Comparison of ENCODE assay signal across 23 cellular contexts in genomic region chr1:48371598-48371997, GRCh38.
DNase-seq lines count a peak whose midpoint lies in the region; ATAC-seq, FAIRE-seq and TF ChIP-seq lines count a peak whose summit lies in the region.
"Had no signal": no experiment of that assay in that cellular context is flagged by ENCODE, and none has a peak within 500 bp of the region (broad histone marks: within the 10 kb centered on the region; RNA-seq: fewer than 3 reads in every experiment).

No MANE protein-coding gene starts in this region.

- no peak overlapping the region for H2AFZ ChIP-seq in GM23338
- H2AFZ ChIP-seq in K562 (ENCODE audit: low read depth, low read length), result no peak overlapping the region
- H2AFZ ChIP-seq in osteoblast (ENCODE audit: low read length), result no peak overlapping the region

- FAIRE-seq in K562 (lab: Jason Lieb, UNC), result no peak
- FAIRE-seq: A204.1, GM12892, GM18507, H54, HTR-8/SVneo had no signal

- no peak overlapping the region for H3K4me3 Mint-ChIP-seq in GM23338
- H3K4me3 Mint-ChIP-seq: CD4-positive, CD25-positive, alpha-beta regulatory T cell; CD8-positive, alpha-beta memory T cell had no signal

- H3K9me3 ChIP-seq in K562 (replicated peaks; ENCODE audit: control insufficient read depth, insufficient read depth, low read depth, low read length) (no peaks in the 10 kb centered on the region; the same call in 1 of the 2 replicates), uterus (no peaks in the 10 kb centered on the region), osteoblast (ENCODE audit: low read depth, low read length) (no peaks in the 10 kb centered on the region)
- H3K9me3 ChIP-seq: BE2C had no signal

- no peak for TF ChIP-seq RAD21 in K562 (CRISPR knock-in tag; conservative IDR thresholded peaks at IDR 0.05 in 1 of 2, IDR thresholded peaks at IDR 0.05 in 1 of 2)

- H3F3A ChIP-seq in GM23338 (replicated peaks; ENCODE audit: low read depth), result no peaks in the 10 kb centered on the region

- POLR2A ChIA-PET in K562 (lab: Yijun Ruan, JAX), result interaction anchor here (0.6 kb wide), 1 partner anchor 1823 kb away, joined by 3 read pairs; no protein-coding TSS in a partner anchor

- WGBS in K562 (ENCODE audit: insufficient coverage, low coverage, missing lambda C conversion rate), result 9% methylated on average over 2 of the region's 2 CpGs

- BruUV-seq in K562 (replicated peaks; lab: Mats Ljungman, UMichigan), result no TSS peak

- TF ChIP-seq EP300 in K562 (IDR thresholded peaks at IDR 0.05; ENCODE audit: low read length), result no peak

- H3K4me3 ChIP-seq in GM23338, result no peak overlapping the region
- no peak overlapping the region for H3K4me3 ChIP-seq in HL-60 (replicated peaks; ENCODE audit: insufficient read depth, low read length)
- no peak overlapping the region for H3K4me3 ChIP-seq in K562
- H3K4me3 ChIP-seq in uterus, result no peak overlapping the region
- no peak overlapping the region for H3K4me3 ChIP-seq in osteoblast (ENCODE audit: insufficient read depth, low read length)

- no peaks in the 10 kb centered on the region for H3K4me1 Mint-ChIP-seq in GM23338
- H3K4me1 Mint-ChIP-seq: CD4-positive, CD25-positive, alpha-beta regulatory T cell; CD8-positive, alpha-beta memory T cell had no signal

- DNase-seq in GM23338 (ENCODE audit: low spot score), result peak; percentile 1
- DNase-seq in HL-60 (ENCODE audit: low read depth in 1 of 2, low spot score in 1 of 2), result peak; percentile 1 to 20
- DNase-seq in MV-4-11 (lab: John Stamatoyannopoulos, UW), result peak; percentile 56
- no peak for DNase-seq in K562 (ENCODE audit: extremely low read depth in 1 of 4, low spot score in 3 of 4)
- no peak for DNase-seq in uterus
- no peak for DNase-seq in NCI-H774 (lab: John Stamatoyannopoulos, UW)
- DNase-seq in osteoblast (ENCODE audit: insufficient read length, low spot score, missing footprints), result no peak
- DNase-seq: ACHN; BE2C; C1 segment of cervical spinal cord; CD4-positive, CD25-positive, alpha-beta regulatory T cell; CD8-positive, alpha-beta memory T cell; COR-L47; DMS153; DMS79; GDM1; HCEC 1CT had no signal

- H3K79me2 ChIP-seq in GM23338 (replicated peaks; ENCODE audit: insufficient read depth), result no peaks in the 10 kb centered on the region
- no peaks in the 10 kb centered on the region for H3K79me2 ChIP-seq in K562 (ENCODE audit: control insufficient read depth, insufficient read depth, low read length)
- H3K79me2 ChIP-seq in osteoblast (ENCODE audit: insufficient read depth, low read length), result no peaks in the 10 kb centered on the region

- no peaks in the 10 kb centered on the region for H3K9me1 ChIP-seq in K562 (ENCODE audit: control insufficient read depth, insufficient read depth, low read length)

- H3K4me2 ChIP-seq in GM23338 (no peak overlapping the region), K562 (ENCODE audit: insufficient read depth, low read length) (no peak overlapping the region), osteoblast (ENCODE audit: insufficient read depth, low read length) (no peak overlapping the region)

- CTCF ChIA-PET in K562 (lab: Yijun Ruan, JAX; ENCODE audit: low intra/inter-chr PET ratio), result no interaction called here

- peaks cover 63% of the 10 kb centered on the region for H3K36me3 Mint-ChIP-seq in GM23338 (ENCODE audit: low read depth)
- H3K36me3 Mint-ChIP-seq: CD4-positive, CD25-positive, alpha-beta regulatory T cell; CD8-positive, alpha-beta memory T cell had no signal

- peaks cover 2% of the 10 kb centered on the region for H3K27me3 Mint-ChIP-seq in GM23338 (ENCODE audit: insufficient read depth, low read depth, poor library complexity)
- H3K27me3 Mint-ChIP-seq: CD4-positive, CD25-positive, alpha-beta regulatory T cell had no signal

- peaks cover 24% of the 10 kb centered on the region for H3K36me3 ChIP-seq in GM23338 (ENCODE audit: insufficient read depth)
- H3K36me3 ChIP-seq in K562 (ENCODE audit: control insufficient read depth, insufficient read depth, low read length), result no peaks in the 10 kb centered on the region
- no peaks in the 10 kb centered on the region for H3K36me3 ChIP-seq in uterus
- no peaks in the 10 kb centered on the region for H3K36me3 ChIP-seq in osteoblast (ENCODE audit: insufficient read depth, low read length)
- H3K36me3 ChIP-seq: BE2C had no signal

- peaks cover 64% of the 10 kb centered on the region for H3K9me3 Mint-ChIP-seq in GM23338

- H3K27me3 ChIP-seq in GM23338 (ENCODE audit: insufficient read depth) (no peaks in the 10 kb centered on the region), HL-60 (ENCODE audit: insufficient read depth, poor library complexity, severe bottlenecking) (no peaks in the 10 kb centered on the region), K562 (ENCODE audit: control insufficient read depth in 2 of 2, insufficient read depth in 2 of 2, low read length in 2 of 2) (no peaks in the 10 kb centered on the region), uterus (no peaks in the 10 kb centered on the region), osteoblast (ENCODE audit: insufficient read depth, low read length) (no peaks in the 10 kb centered on the region)
- H3K27me3 ChIP-seq: BE2C had no signal

- no peak for TF ChIP-seq CTCF in GM23338 (conservative IDR thresholded peaks at IDR 0.05; ENCODE audit: low read depth in 2 of 2)
- no peak for TF ChIP-seq CTCF in HL-60 (IDR thresholded peaks at IDR 0.05; ENCODE audit: insufficient read depth, low read length)
- TF ChIP-seq CTCF in K562 (IDR thresholded peaks at IDR 0.05 in 2 of 3, conservative IDR thresholded peaks at IDR 0.05 in 1 of 3; ENCODE audit: insufficient read depth in 2 of 3, low read depth in 1 of 3, low read length in 3 of 3), result no peak
- no peak for TF ChIP-seq CTCF in uterus (IDR thresholded peaks at IDR 0.05)
- no peak for TF ChIP-seq CTCF in osteoblast (IDR thresholded peaks at IDR 0.05; ENCODE audit: extremely low read depth, low read depth, low read length)

- ATAC-seq in GM23338 (no peak), K562 (no peak), GM21825 (IDR thresholded peaks at IDR 0.05; ENCODE audit: unreplicated experiment) (no peak)

- H3K27ac ChIP-seq in GM23338 (ENCODE audit: low read depth) (no peak overlapping the region), HL-60 (replicated peaks) (no peak overlapping the region), K562 (ENCODE audit: extremely low read depth, low read depth, low read length) (no peak overlapping the region), uterus (no peak overlapping the region), osteoblast (ENCODE audit: low read depth, low read length) (no peak overlapping the region)

- in situ Hi-C loops in K562 (cut with MboI), result no loop called here

- no peak for TF ChIP-seq POLR2A in K562 (conservative IDR thresholded peaks at IDR 0.05)
- TF ChIP-seq POLR2A in uterus (IDR thresholded peaks at IDR 0.05), result no peak

- no peaks in the 10 kb centered on the region for H3K9me2 ChIP-seq in GM23338 (ENCODE audit: insufficient read depth)

- H4K20me1 ChIP-seq in GM23338 (replicated peaks; ENCODE audit: insufficient read depth) (no peaks in the 10 kb centered on the region), K562 (replicated peaks; ENCODE audit: control insufficient read depth, insufficient read depth, low read length) (no peaks in the 10 kb centered on the region), osteoblast (ENCODE audit: insufficient read depth, low read length) (no peaks in the 10 kb centered on the region)

- no peaks in the 10 kb centered on the region for H3K4me1 ChIP-seq in GM23338 (ENCODE audit: insufficient read depth)
- H3K4me1 ChIP-seq in K562 (replicated peaks in 1 of 2; ENCODE audit: control insufficient read depth in 2 of 2, insufficient read depth in 2 of 2, low read length in 2 of 2), result no peaks in the 10 kb centered on the region
- H3K4me1 ChIP-seq in uterus, result no peaks in the 10 kb centered on the region
- no peaks in the 10 kb centered on the region for H3K4me1 ChIP-seq in osteoblast (ENCODE audit: insufficient read depth, low read length)
- H3K4me1 ChIP-seq: BE2C had no signal

- intact Hi-C loops in K562 (cut with micrococcal nuclease) (no loop called here), uterus (cut with DNase I; ENCODE audit: low total_unique reads) (no loop called here)

- H3K9ac ChIP-seq in K562 (ENCODE audit: insufficient read depth in 1 of 2, low read depth in 2 of 2, low read length in 2 of 2), result no peak overlapping the region

- H3K27ac Mint-ChIP-seq in GM23338, result no peak overlapping the region
- H3K27ac Mint-ChIP-seq: CD4-positive, CD25-positive, alpha-beta regulatory T cell; CD8-positive, alpha-beta memory T cell had no signal

TF ChIP-seq in K562, 482 proteins besides CTCF, POLR2A, EP300 and RAD21:
- TF ChIP-seq TAF15 (IDR thresholded peaks at IDR 0.05; ENCODE audit: low read depth, low read length) (no peak), ZNF586 (CRISPR knock-in tag; conservative IDR thresholded peaks at IDR 0.05) (no peak), CEBPG (CRISPR knock-in tag; IDR thresholded peaks at IDR 0.05) (no peak), CEBPG (tag; conservative IDR thresholded peaks at IDR 0.05 in 1 of 2, IDR thresholded peaks at IDR 0.05 in 1 of 2) (0 out of 4 replicates have a peak, but pooled peaks of 1 of the 2 experiments have one; percentile 11), CEBPB (tag; IDR thresholded peaks at IDR 0.05) (peak; percentile 59), FUS (optimal IDR thresholded peaks at IDR 0.05; ENCODE audit: low read depth, low read length) (no peak)

Comparison
In these comparisons a context has a peak if more than half of its experiments do, and no peak if none do; other contexts are left out.
1. DNase-seq: peak in GM23338 (single experiment), HL-60 (2 of 2) and MV-4-11 (single experiment); none in K562 (0 of 4), uterus (0 of 2), NCI-H774 (single experiment) and osteoblast (single experiment).